ENCODE assay signal across 1 cellular context in the genomic region with DNA sequence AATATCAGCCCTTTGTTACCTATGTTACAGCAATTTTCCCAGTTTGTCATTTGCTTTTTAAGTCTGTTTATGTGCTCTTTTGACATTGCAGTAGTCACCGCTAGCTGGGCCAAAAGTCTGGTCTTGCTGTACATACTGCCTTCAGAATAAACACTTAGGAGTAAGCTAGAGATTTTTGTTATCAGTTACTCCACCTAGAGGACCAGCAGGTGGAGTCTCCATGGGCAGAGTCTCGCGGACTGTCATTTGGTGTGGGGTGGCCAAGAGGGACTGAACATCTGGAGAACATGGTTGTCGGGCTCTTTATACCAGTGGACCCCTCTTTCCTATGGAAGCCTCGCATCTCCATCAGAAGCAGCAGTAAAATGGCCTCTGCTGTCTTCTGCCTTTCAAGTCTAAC.
TF ChIP-seq lines count a peak whose summit lies in the region.

No MANE protein-coding gene starts in this region.

TF ChIP-seq in HepG2, 621 proteins besides CTCF, POLR2A, EP300 and RAD21:
- TF ChIP-seq ZNF878 (CRISPR knock-in tag; IDR thresholded peaks at IDR 0.05) (no peak), ZBTB38 (CRISPR knock-in tag; IDR thresholded peaks at IDR 0.05) (no peak), SMC3 (IDR thresholded peaks at IDR 0.05; ENCODE audit: low read length) (peak; percentile 56), SMAD3 (CRISPR knock-in tag; IDR thresholded peaks at IDR 0.05) (0 out of 2 replicates have a peak, but pooled peaks have one; percentile 20), STAG1 (CRISPR knock-in tag; IDR thresholded peaks at IDR 0.05) (0 out of 2 replicates have a peak, but pooled peaks have one; percentile 10)
